ENCODE assay signal across 23 cellular contexts in the genomic region with DNA sequence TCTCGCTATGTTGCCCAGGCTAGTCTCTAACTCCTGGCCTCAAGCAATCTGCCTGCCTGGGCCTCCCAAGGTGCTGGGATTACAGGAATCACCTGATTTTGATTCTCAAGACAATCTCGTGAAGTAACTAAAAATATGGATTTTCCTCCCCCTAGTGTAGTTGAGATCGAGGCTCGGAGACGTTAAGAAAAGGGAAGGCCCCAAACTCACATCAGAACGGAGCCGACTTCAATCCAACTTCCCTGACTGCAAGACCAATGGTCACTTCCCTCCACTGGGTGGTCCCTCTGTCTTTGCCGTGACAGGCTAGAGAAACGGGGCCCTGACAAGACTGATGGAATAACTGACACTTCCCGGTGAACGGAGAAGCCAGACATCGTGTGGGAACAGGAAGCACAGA. TPM values are rescaled to one million over a fixed set of nuclear protein-coding genes. Genes with fewer than 3 reads are reported as not detected.
DNase-seq lines count a peak whose midpoint lies in the region; ATAC-seq, FAIRE-seq and TF ChIP-seq lines count a peak whose summit lies in the region.
"Had no signal": no experiment of that assay in that cellular context is flagged by ENCODE, and none has a peak within 500 bp of the region (broad histone marks: within the 10 kb centered on the region; RNA-seq: fewer than 3 reads in every experiment).

No MANE protein-coding gene starts in this region.

- TF ChIP-seq CTCF in H9 (conservative IDR thresholded peaks at IDR 0.05) (no peak), nephron progenitor cell (IDR thresholded peaks at IDR 0.05) (no peak)

- no peaks in the 10 kb centered on the region for H3K23me2 ChIP-seq in H9 (ENCODE audit: insufficient read length, low read depth, low read length, poor library complexity, severe bottlenecking)

- H3K27ac Mint-ChIP-seq in H9 (peak overlapping the region in 2 of 3 experiments; percentile 73 to 90; a peak in 3 of 7 replicates), nephron progenitor cell (peak overlapping the region; percentile 94)
- no peak overlapping the region for H3K27ac Mint-ChIP-seq in activated T-helper 17 cell treated with anti-CD3 and anti-CD28 coated beads, Interleukin-2, amount 50 U/mL, for 72 hours
- H3K27ac Mint-ChIP-seq: CD8-positive, alpha-beta memory T cell had no signal

- H3K36me3 Mint-ChIP-seq in H9 (ENCODE audit: insufficient read depth in 1 of 3, low read depth in 3 of 3) (peaks cover 26 to 80% (median 54%) of the 10 kb centered on the region in 3 experiments), nephron progenitor cell (ENCODE audit: low read depth) (peaks cover 72% of the 10 kb centered on the region)
- H3K36me3 Mint-ChIP-seq in activated T-helper 17 cell treated with anti-CD3 and anti-CD28 coated beads, Interleukin-2, amount 50 U/mL, for 72 hours (ENCODE audit: low read depth) = peaks cover 100% of the 10 kb centered on the region

- H3K9me3 ChIP-seq in H9 (ENCODE audit: control insufficient read depth, low read depth, low read length) = no peaks in the 10 kb centered on the region
- H3K9me3 ChIP-seq: BLaER1 treated with 17β-estradiol and CSF1 and Interleukin-3, amounts not matched to agents 10 nM and 100 nM had no signal

- H3K23ac ChIP-seq in H9 (ENCODE audit: insufficient read length, low read depth, low read length) = no peak overlapping the region

- no peak overlapping the region for H2AK5ac ChIP-seq in H9 (ENCODE audit: insufficient read length, low read length)

- H2BK15ac ChIP-seq in H9 (ENCODE audit: low read depth, low read length) = no peak overlapping the region

- WGBS in H9 (ENCODE audit: extremely low coverage, insufficient read length, low lambda C conversion rate) = no CpG with 5 or more reads among the region's 12 CpGs

- DNase-seq in NCI-H2171 treated with DMSO at 0.1 percent for 48 hours (lab: John Stamatoyannopoulos, UW) (peak; percentile 23), NCI-H2171 (lab: John Stamatoyannopoulos, UW) (no peak), H9 (no peak), RCC 7860 (ENCODE audit: low spot score) (peak; percentile 51), nephron progenitor cell (no peak), germinal center (ENCODE audit: low spot score) (no peak)
- DNase-seq: CD8-positive, alpha-beta memory T cell; IMR-90; Karpas-422; MV-4-11; NCI-H1436; NCI-H2029; NCI-H748 treated with DMSO at 0.1 percent for 48 hours had no signal

- H3K4me2 ChIP-seq in H9 (ENCODE audit: insufficient read depth, insufficient read length, low read length) = no peak overlapping the region
- H3K4me2 ChIP-seq: BLaER1 treated with 17β-estradiol and CSF1 and Interleukin-3, amounts not matched to agents 10 nM and 100 nM had no signal

- no peak overlapping the region for H3K56ac ChIP-seq in H9 (ENCODE audit: insufficient read length, low read depth, low read length)

- no peak overlapping the region for H4K91ac ChIP-seq in H9 (ENCODE audit: insufficient read length, low read depth, low read length)

- no peak overlapping the region for H3T11ph ChIP-seq in H9 (ENCODE audit: low read length)

- H3K27me3 Mint-ChIP-seq in H9 (ENCODE audit: low read depth) (no peaks in the 10 kb centered on the region; the same call in 1 of the 2 replicates), nephron progenitor cell (ENCODE audit: low read depth, poor library complexity) (peaks cover 8% of the 10 kb centered on the region)
- H3K27me3 Mint-ChIP-seq in activated T-helper 17 cell treated with anti-CD3 and anti-CD28 coated beads, Interleukin-2, amount 50 U/mL, for 72 hours = no peaks in the 10 kb centered on the region
- H3K27me3 Mint-ChIP-seq: CD8-positive, alpha-beta memory T cell had no signal

- H2AFZ ChIP-seq in H9 (ENCODE audit: low read length) = no peak overlapping the region

- no peak overlapping the region for H3K27ac ChIP-seq in H9 (ENCODE audit: insufficient read length, low read depth, low read length)
- H3K27ac ChIP-seq: BLaER1 treated with 17β-estradiol and CSF1 and Interleukin-3, amounts not matched to agents 10 nM and 100 nM; SK-N-MC had no signal

- H4K8ac ChIP-seq in H9 (replicated peaks; ENCODE audit: insufficient read length, low read depth, low read length) = no peak overlapping the region

- H3K4me3 Mint-ChIP-seq in H9 (no peak overlapping the region), nephron progenitor cell (no peak overlapping the region)
- H3K4me3 Mint-ChIP-seq in activated T-helper 17 cell treated with anti-CD3 and anti-CD28 coated beads, Interleukin-2, amount 50 U/mL, for 72 hours = no peak overlapping the region
- H3K4me3 Mint-ChIP-seq: CD8-positive, alpha-beta memory T cell had no signal

- H2BK5ac ChIP-seq in H9 (ENCODE audit: insufficient read length, low read length) = no peak overlapping the region

- no peaks in the 10 kb centered on the region for H3K79me2 ChIP-seq in H9 (ENCODE audit: insufficient read depth, low read length)

- no peak overlapping the region for H3K14ac ChIP-seq in H9 (ENCODE audit: insufficient read depth, low read length)

- H3K9ac ChIP-seq in H9 (ENCODE audit: extremely low read depth, insufficient read length, low read length) = no peak overlapping the region
- H3K9ac ChIP-seq: BLaER1 treated with 17β-estradiol and CSF1 and Interleukin-3, amounts not matched to agents 10 nM and 100 nM had no signal

- H3K18ac ChIP-seq in H9 (ENCODE audit: insufficient read length, low read depth, low read length) = no peak overlapping the region

- H2BK20ac ChIP-seq in H9 (ENCODE audit: low read depth, low read length, poor library complexity, severe bottlenecking) = no peak overlapping the region

- FAIRE-seq in RCC 7860 (lab: Jason Lieb, UNC) = no peak
- FAIRE-seq: D721Med had no signal

- H4K5ac ChIP-seq in H9 (ENCODE audit: insufficient read length, low read depth, low read length) = no peak overlapping the region

- peaks cover 22 to 29% of the 10 kb centered on the region in 2 experiments for H3K4me1 Mint-ChIP-seq in H9
- H3K4me1 Mint-ChIP-seq in nephron progenitor cell = peaks cover 18% of the 10 kb centered on the region
- no peaks in the 10 kb centered on the region for H3K4me1 Mint-ChIP-seq in activated T-helper 17 cell treated with anti-CD3 and anti-CD28 coated beads, Interleukin-2, amount 50 U/mL, for 72 hours

- no peak overlapping the region for H2BK12ac ChIP-seq in H9 (ENCODE audit: insufficient read length, low read depth, low read length)

- no peaks in the 10 kb centered on the region for H3K79me1 ChIP-seq in H9 (ENCODE audit: insufficient read depth, low read depth, low read length, poor library complexity, severe bottlenecking)

- no peak for ATAC-seq in activated T-helper 17 cell treated with anti-CD3 and anti-CD28 coated beads, Interleukin-2, amount 50 U/mL, for 72 hours (replicated peaks)
- no peak for ATAC-seq in HG03108 (IDR thresholded peaks at IDR 0.05; ENCODE audit: unreplicated experiment)
- ATAC-seq: Right ventricle myocardium inferior had no signal

- no peaks in the 10 kb centered on the region for H4K20me1 ChIP-seq in H9 (ENCODE audit: control insufficient read depth, insufficient read depth, insufficient read length)

- H2BK120ac ChIP-seq in H9 (ENCODE audit: low read depth, low read length, poor library complexity, severe bottlenecking) = no peak overlapping the region

- no peaks in the 10 kb centered on the region for H3K4me1 ChIP-seq in H9 (ENCODE audit: insufficient read depth, low read length)
- H3K4me1 ChIP-seq: BLaER1 treated with 17β-estradiol and CSF1 and Interleukin-3, amounts not matched to agents 10 nM and 100 nM had no signal

- H3K27me3 ChIP-seq in H9 (ENCODE audit: insufficient read depth, low read length) = no peaks in the 10 kb centered on the region
- H3K27me3 ChIP-seq: BLaER1 treated with 17β-estradiol and CSF1 and Interleukin-3, amounts not matched to agents 10 nM and 100 nM had no signal

- no peak overlapping the region for H3K4ac ChIP-seq in H9 (ENCODE audit: low read depth, low read length)

- no peaks in the 10 kb centered on the region for H3K9me3 Mint-ChIP-seq in H9
- H3K9me3 Mint-ChIP-seq in nephron progenitor cell = no peaks in the 10 kb centered on the region
- no peaks in the 10 kb centered on the region for H3K9me3 Mint-ChIP-seq in activated T-helper 17 cell treated with anti-CD3 and anti-CD28 coated beads, Interleukin-2, amount 50 U/mL, for 72 hours
- H3K9me3 Mint-ChIP-seq: CD8-positive, alpha-beta memory T cell had no signal

RNA-seq across cellular contexts. Expression of a gene that starts 28.3 kb away (rescaled TPM):
- total RNA-seq in H9 (2021) = not detected in 2 replicates
- total RNA-seq in activated T-helper 17 cell treated with anti-CD3 and anti-CD28 coated beads, Interleukin-2, amount 50 U/mL, for 72 hours = not detected
- total RNA-seq: A172; CD8-positive, alpha-beta memory T cell; HT1080; IMR-90; NCI-H460; Right ventricle myocardium inferior; T-helper 1 cell treated with Interleukin-12 subunit alpha and Interleukin-12 subunit beta and Interleukin-4 antibody, amounts not matched to agents 30 ng/mL and 1 ng/mL, for 36 hours had no signal

RNA-seq across cellular contexts. Expression of a gene that starts 59.1 kb away (rescaled TPM):
- total RNA-seq in H9 (2021) = 27.6 and 28.4 TPM in 2 replicates
- 10 to 100 TPM; 12.7 to 23.0 TPM for total RNA-seq in activated T-helper 17 cell treated with anti-CD3 and anti-CD28 coated beads, Interleukin-2, amount 50 U/mL, for 72 hours

RNA-seq across cellular contexts. Expression of a gene that starts 59.6 kb away (rescaled TPM):
- total RNA-seq in H9 (2021) = 42.5 and 43.6 TPM in 2 replicates
- total RNA-seq in activated T-helper 17 cell treated with anti-CD3 and anti-CD28 coated beads, Interleukin-2, amount 50 U/mL, for 72 hours = 10 to 100 TPM; 13.0 to 19.1 TPM

Comparison
In these comparisons a context has a peak if more than half of its experiments do, and no peak if none do; other contexts are left out.
1. DNase-seq: peak in NCI-H2171 treated with DMSO at 0.1 percent for 48 hours (single experiment) and RCC 7860 (single experiment); none in NCI-H2171 (single experiment), H9 (single experiment), nephron progenitor cell (single experiment) and germinal center (single experiment).